18 cellular contexts compared by ENCODE assay signal in genomic region chr6:20265842-20266241, GRCh38. TPM values are rescaled to one million over a fixed set of nuclear protein-coding genes. Genes with fewer than 3 reads are reported as not detected.
DNase-seq lines count a peak whose midpoint lies in the region; ATAC-seq, FAIRE-seq and TF ChIP-seq lines count a peak whose summit lies in the region.
"Had no signal": no experiment of that assay in that cellular context is flagged by ENCODE, and none has a peak within 500 bp of the region (broad histone marks: within the 10 kb centered on the region; RNA-seq: fewer than 3 reads in every experiment).

No MANE protein-coding gene starts in this region.

- no peak overlapping the region for H3K27ac ChIP-seq in GM23248
- peak overlapping the region; percentile 94 for H3K27ac ChIP-seq in PC-3 (ENCODE audit: low read length)
- H3K27ac ChIP-seq in K562 (ENCODE audit: extremely low read depth, low read depth, low read length), result no peak overlapping the region
- H3K27ac ChIP-seq in pancreas, result no peak overlapping the region

- H3K4me2 ChIP-seq in GM23248 (ENCODE audit: unreplicated experiment) (no peak overlapping the region), PC-3 (ENCODE audit: low read length) (no peak overlapping the region), K562 (ENCODE audit: insufficient read depth, low read length) (no peak overlapping the region)

- H3K79me2 ChIP-seq in GM23248 (ENCODE audit: insufficient read depth) (no peaks in the 10 kb centered on the region), PC-3 (ENCODE audit: low read length) (no peaks in the 10 kb centered on the region), K562 (ENCODE audit: control insufficient read depth, insufficient read depth, low read length) (no peaks in the 10 kb centered on the region)

- TF ChIP-seq CTCF in PC-3 (conservative IDR thresholded peaks at IDR 0.05; ENCODE audit: low read depth, low read length), result no peak
- TF ChIP-seq CTCF in K562 (IDR thresholded peaks at IDR 0.05 in 2 of 3, conservative IDR thresholded peaks at IDR 0.05 in 1 of 3; ENCODE audit: insufficient read depth in 2 of 3, low read depth in 1 of 3, low read length in 3 of 3), result no peak
- TF ChIP-seq CTCF in pancreas (IDR thresholded peaks at IDR 0.05), result no peak

- BruUV-seq in PC-3 (replicated peaks; lab: Mats Ljungman, UMichigan) (no TSS peak), K562 (replicated peaks; lab: Mats Ljungman, UMichigan) (no TSS peak)

- in situ Hi-C loops in GM23248 (cut with MboI), result no loop called here
- in situ Hi-C loops in K562 (cut with MboI), result no loop called here

- H3F3A ChIP-seq in GM23248 (ENCODE audit: insufficient read depth) (no peaks in the 10 kb centered on the region), PC-3 (ENCODE audit: low read length, unreplicated experiment) (no peaks in the 10 kb centered on the region)

- no peaks in the 10 kb centered on the region for H3K9me3 ChIP-seq in GM23248 (ENCODE audit: low read depth)
- H3K9me3 ChIP-seq in PC-3 (ENCODE audit: low read length), result 0 out of 2 replicates have a peak, but pooled peaks cover 5% of the 10 kb centered on the region
- H3K9me3 ChIP-seq in K562 (replicated peaks; ENCODE audit: control insufficient read depth, insufficient read depth, low read depth, low read length), result no peaks in the 10 kb centered on the region
- no peaks in the 10 kb centered on the region for H3K9me3 ChIP-seq in pancreas

- FAIRE-seq in K562 (lab: Jason Lieb, UNC), result no peak
- FAIRE-seq in pancreas (lab: Jason Lieb, UNC), result no peak
- FAIRE-seq: GM18507, HepG2, HTR-8/SVneo had no signal

- no peaks in the 10 kb centered on the region for H3K4me1 ChIP-seq in GM23248 (ENCODE audit: insufficient read depth)
- peaks cover 17% of the 10 kb centered on the region for H3K4me1 ChIP-seq in PC-3 (ENCODE audit: insufficient read depth, low read length)
- peaks cover 0 to 12% of the 10 kb centered on the region in 2 experiments; a peak in 3 of 5 replicates for H3K4me1 ChIP-seq in K562 (replicated peaks in 1 of 2; ENCODE audit: control insufficient read depth in 2 of 2, insufficient read depth in 2 of 2, low read length in 2 of 2)
- no peaks in the 10 kb centered on the region for H3K4me1 ChIP-seq in pancreas

- intact Hi-C loops in PC-3 (cut with micrococcal nuclease) (no loop called here), K562 (cut with micrococcal nuclease) (no loop called here), pancreas (cut with DNase I) (no loop called here)

- TF ChIP-seq RAD21 in K562 (CRISPR knock-in tag; conservative IDR thresholded peaks at IDR 0.05 in 1 of 2, IDR thresholded peaks at IDR 0.05 in 1 of 2), result no peak

- POLR2A ChIA-PET in PC-3 (lab: Charles Lee; ENCODE audit: unreplicated experiment) (no interaction called here), K562 (lab: Yijun Ruan, JAX) (no interaction called here)

- DNase-seq in GM23248 (peak; percentile 4), PC-3 (no peak), K562 (ENCODE audit: extremely low read depth in 1 of 4, low spot score in 3 of 4) (no peak), iris pigment epithelial cell (ENCODE audit: low read depth) (peak; percentile 10), NOMO-1 treated with dmso at 0.1 percent for 144 hours (lab: John Stamatoyannopoulos, UW; ENCODE audit: unreplicated experiment) (no peak), pancreas (no peak), NCI-H2029 treated with DMSO at 0.1 percent for 48 hours (lab: John Stamatoyannopoulos, UW) (no peak)
- DNase-seq: ACHN; Calu3; CD4-positive, alpha-beta T cell; DMS 273 treated with DMSO at 0.1 percent for 48 hours; GOT3; H9; HFFc6 had no signal

- WGBS in GM23248 (ENCODE audit: low coverage in 1 of 2, low lambda C conversion rate in 2 of 2, missing lambda C conversion rate in 2 of 2), 2 experiments, result 75 to 77% methylated on average over 3 of the region's 3 CpGs
- 19% methylated on average over 3 of the region's 3 CpGs for whole genome bisulfite sequencing in K562 (ENCODE audit: insufficient coverage, low coverage, missing lambda C conversion rate)
- WGBS in pancreas, 2 donors, result 54 to 63% methylated on average over 3 of the region's 3 CpGs

- H2AFZ ChIP-seq in GM23248 (no peak overlapping the region), PC-3 (ENCODE audit: low read length) (no peak overlapping the region), K562 (ENCODE audit: low read depth, low read length) (no peak overlapping the region)

- CTCF ChIA-PET in PC-3 (lab: Charles Lee) (no interaction called here), K562 (lab: Yijun Ruan, JAX; ENCODE audit: low intra/inter-chr PET ratio) (no interaction called here)

- H3K4me3 ChIP-seq in GM23248 (no peak overlapping the region), PC-3 (ENCODE audit: low read length) (no peak overlapping the region), K562 (no peak overlapping the region), pancreas (no peak overlapping the region)
- H3K4me3 ChIP-seq: BLaER1 treated with 17β-estradiol and CSF1 and Interleukin-3, amounts not matched to agents 10 nM and 100 nM had no signal

- H4K20me1 ChIP-seq in GM23248 (ENCODE audit: insufficient read depth), result no peaks in the 10 kb centered on the region
- H4K20me1 ChIP-seq in PC-3 (ENCODE audit: low read length), result no peaks in the 10 kb centered on the region
- H4K20me1 ChIP-seq in K562 (replicated peaks; ENCODE audit: control insufficient read depth, insufficient read depth, low read length), result no peaks in the 10 kb centered on the region
- H4K20me1 ChIP-seq: BLaER1 treated with 17β-estradiol and CSF1 and Interleukin-3, amounts not matched to agents 10 nM and 100 nM had no signal

- H3K27me3 ChIP-seq in GM23248 (replicated peaks; ENCODE audit: insufficient read depth) (no peaks in the 10 kb centered on the region), PC-3 (ENCODE audit: low read length) (no peaks in the 10 kb centered on the region), K562 (ENCODE audit: control insufficient read depth in 2 of 2, insufficient read depth in 2 of 2, low read length in 2 of 2) (no peaks in the 10 kb centered on the region), pancreas (no peaks in the 10 kb centered on the region)
- H3K27me3 ChIP-seq: BLaER1 treated with 17β-estradiol and CSF1 and Interleukin-3, amounts not matched to agents 10 nM and 100 nM had no signal

- no peak for TF ChIP-seq POLR2A in K562 (conservative IDR thresholded peaks at IDR 0.05)

- H3K9ac ChIP-seq in GM23248 (no peak overlapping the region), PC-3 (ENCODE audit: low read length) (no peak overlapping the region), K562 (ENCODE audit: insufficient read depth in 1 of 2, low read depth in 2 of 2, low read length in 2 of 2) (no peak overlapping the region)

- ATAC-seq in PC-3 (no peak), K562 (no peak), pancreas (no peak)
- ATAC-seq: HepG2 had no signal

- H3K36me3 ChIP-seq in GM23248 (ENCODE audit: low read depth) (no peaks in the 10 kb centered on the region), PC-3 (ENCODE audit: low read depth, low read length) (no peaks in the 10 kb centered on the region), K562 (ENCODE audit: control insufficient read depth, insufficient read depth, low read length) (no peaks in the 10 kb centered on the region), pancreas (no peaks in the 10 kb centered on the region)
- H3K36me3 ChIP-seq: BLaER1 treated with 17β-estradiol and CSF1 and Interleukin-3, amounts not matched to agents 10 nM and 100 nM had no signal

- TF ChIP-seq EP300 in K562 (IDR thresholded peaks at IDR 0.05; ENCODE audit: low read length), result no peak

- H3K9me2 ChIP-seq in GM23248 (ENCODE audit: insufficient read depth), result no peaks in the 10 kb centered on the region
- no peaks in the 10 kb centered on the region for H3K9me2 ChIP-seq in PC-3 (replicated peaks; ENCODE audit: low read length)

- H3K9me1 ChIP-seq in K562 (ENCODE audit: control insufficient read depth, insufficient read depth, low read length), result no peaks in the 10 kb centered on the region

TF ChIP-seq in K562, 482 proteins besides CTCF, POLR2A, EP300 and RAD21 (continues in another document):
- no peak for TF ChIP-seq MYBL2 (IDR thresholded peaks at IDR 0.05; ENCODE audit: low read depth)
- TF ChIP-seq MYBL2 (CRISPR knock-in tag; IDR thresholded peaks at IDR 0.05; ENCODE audit: borderline replicate concordance), result no peak
- no peak for TF ChIP-seq E2F3 (CRISPR knock-in tag; IDR thresholded peaks at IDR 0.05)
- no peak for TF ChIP-seq POLR2G (IDR thresholded peaks at IDR 0.05; ENCODE audit: low read depth, low read length)

RNA-seq across cellular contexts. Expression of gene MBOAT1, which starts 53.6 kb away (rescaled TPM):
- 4.0 and 7.0 TPM in 2 replicates for total RNA-seq in GM23248 (2014; rRNA removed; shearing (Covaris generic))
- polyA plus RNA-seq in GM23248 (2016; fragmentation: Nextera tagmentation; extraction: Ambion mirVana) (1.7 and 1.8 TPM in 2 replicates), K562 (2011; rRNA removed) (10.3 and 11.0 TPM in 2 replicates), K562 (2014; fragmentation: Illumina TruSeq; extraction: Trizol) (9.6 and 10.3 TPM in 2 replicates), K562 (2014; fragmentation: Nextera tagmentation; extraction: Ambion mirVana) (under 1 TPM; 0.13 to 0.39 TPM), K562 (2014; rRNA removed) (5.2 and 5.7 TPM in 2 replicates), pancreas (1 to 10 TPM; 2.7 to 5.5 TPM)
- total RNA-seq in PC-3 (2014; rRNA removed) (8.4 and 10.3 TPM in 2 replicates), K562 (2014; rRNA removed) (8.8 and 10.0 TPM in 2 replicates), K562 (2014; rRNA removed; fragmentation: Illumina TruSeq; extraction: Trizol) (15.2 and 16.0 TPM in 2 replicates), K562 (2015; rRNA removed; fragmentation: Illumina TruSeq; extraction: Trizol) (14.9 and 15.1 TPM in 2 replicates), K562 (2021) (13.9 and 16.5 TPM in 2 replicates), pancreas (10 to 100 TPM in 1 of 6 donors, 1 to 10 TPM in 5; 3.1 to 21.3 (median 4.6) TPM)
- total RNA-seq in K562 (2011; cell fraction: chromatin; rRNA removed; ENCODE audit: low replicate concordance), result 21.3 and 23.7 TPM in 2 replicates
- 16.7 and 20.0 TPM in 2 replicates for total RNA-seq in K562 (2011; cell fraction: nucleolus; rRNA removed)
- total RNA-seq in K562 (2011; cell fraction: nucleoplasm; rRNA removed), result 23.1 and 26.4 TPM in 2 replicates
- polyA plus RNA-seq in K562 (2011; cell fraction: cytosol; rRNA removed), result 5.5 and 9.5 TPM in 2 replicates
- polyA plus RNA-seq in K562 (2011; cell fraction: nucleus; rRNA removed), result 22.9 and 25.9 TPM in 2 replicates
- polyA plus RNA-seq in K562 (2012), result 10.1 and 17.6 TPM in 2 replicates
- polyA minus RNA-seq in K562 (2011; rRNA and poly(A)+ RNA removed), result 22.1 and 24.6 TPM in 2 replicates
- polyA minus RNA-seq in K562 (2011; cell fraction: cytosol; rRNA and poly(A)+ RNA removed), result 11.5 and 12.0 TPM in 2 replicates
- polyA minus RNA-seq in K562 (2011; cell fraction: nucleus; rRNA and poly(A)+ RNA removed), result 12.0 and 16.4 TPM in 2 replicates
- total RNA-seq: HepG2 had no signal
- polyA plus RNA-seq: HepG2 had no signal

Comparison
In these comparisons a context has a peak if more than half of its experiments do, and no peak if none do; other contexts are left out.
1. DNase-seq: peak in GM23248 (single experiment) and iris pigment epithelial cell (single experiment); none in PC-3 (single experiment), K562 (0 of 4), NOMO-1 treated with dmso at 0.1 percent for 144 hours (single experiment), pancreas (0 of 6) and NCI-H2029 treated with DMSO at 0.1 percent for 48 hours (single experiment).